Comparison of ENCODE assay signal across 9 cellular contexts in genomic region chr10:95513941-95514392, GRCh38. TPM values are rescaled to one million over a fixed set of nuclear protein-coding genes. Genes with fewer than 3 reads are reported as not detected.
DNase-seq lines count a peak whose midpoint lies in the region; ATAC-seq and TF ChIP-seq lines count a peak whose summit lies in the region.
"Had no signal": no experiment of that assay in that cellular context is flagged by ENCODE, and none has a peak within 500 bp of the region (broad histone marks: within the 10 kb centered on the region; RNA-seq: fewer than 3 reads in every experiment).

No MANE protein-coding gene starts in this region.

- no peaks in the 10 kb centered on the region for H3K36me3 ChIP-seq in prostate gland
- H3K36me3 ChIP-seq: WERI-Rb-1 had no signal

- intact Hi-C loops in prostate gland (cut with DNase I), result no loop called here

- WGBS in prostate gland, result 23% methylated on average over 2 of the region's 2 CpGs

- DNase-seq in EH (ENCODE audit: low read depth) (peak; percentile 60), foreskin fibroblast (peak; percentile 14 to 42), prostate gland (ENCODE audit: low spot score) (peak; percentile 39), NCI-H2107 treated with DMSO at 0.1 percent for 48 hours (lab: John Stamatoyannopoulos, UW; ENCODE audit: unreplicated experiment) (no peak), NCI-H524 (lab: John Stamatoyannopoulos, UW) (no peak), NCI-H146 (lab: John Stamatoyannopoulos, UW) (no peak), DMS153 (lab: John Stamatoyannopoulos, UW) (no peak)
- DNase-seq: WERI-Rb-1 had no signal

- H3K9me3 ChIP-seq in prostate gland, result no peaks in the 10 kb centered on the region

- H3K27ac ChIP-seq in prostate gland, result peak overlapping the region; percentile 53 to 74
- H3K27ac ChIP-seq: WERI-Rb-1 had no signal

- ATAC-seq in SK-N-SH treated with all-trans-retinoic acid at 6 μM for 48 hours, result peak; percentile 80

- no peak for TF ChIP-seq CTCF in foreskin fibroblast (IDR thresholded peaks at IDR 0.05; ENCODE audit: low read depth, low read length)
- TF ChIP-seq CTCF in prostate gland (IDR thresholded peaks at IDR 0.05), result no peak

- H3K4me3 ChIP-seq in foreskin fibroblast (ENCODE audit: low read depth in 1 of 2, low read length in 2 of 2) (no peak overlapping the region), prostate gland (no peak overlapping the region)

- H3K27me3 ChIP-seq in prostate gland (replicated peaks; ENCODE audit: insufficient read depth), result no peaks in the 10 kb centered on the region

- TF ChIP-seq POLR2A in prostate gland (IDR thresholded peaks at IDR 0.05), result no peak

- no peaks in the 10 kb centered on the region for H3K4me1 ChIP-seq in prostate gland (replicated peaks)

TF ChIP-seq in SK-N-SH treated with all-trans-retinoic acid at 6 μM for 48 hours, 23 proteins besides CTCF, POLR2A, EP300 and RAD21:
- no peak for TF ChIP-seq ISL1 (CRISPR knock-in tag; IDR thresholded peaks at IDR 0.05)
- 0 out of 2 replicates have a peak, but pooled peaks have one; percentile 31 for TF ChIP-seq ZFP3 (CRISPR knock-in tag; IDR thresholded peaks at IDR 0.05)

RNA-seq across cellular contexts. Expression of gene SORBS1, which starts 47.2 kb away (rescaled TPM):
- 100 to 1,000 TPM in 1 of 2 donors, 10 to 100 TPM in 1; 84.6 to 189 TPM for total RNA-seq in prostate gland

Comparison
In these comparisons a context has a peak if more than half of its experiments do, and no peak if none do; other contexts are left out.
1. DNase-seq: peak in EH (single experiment), foreskin fibroblast (2 of 2) and prostate gland (single experiment); none in NCI-H2107 treated with DMSO at 0.1 percent for 48 hours (single experiment), NCI-H524 (0 of 2), NCI-H146 (single experiment) and DMS153 (single experiment).